22 cellular contexts compared by ENCODE assay signal in the genomic region with DNA sequence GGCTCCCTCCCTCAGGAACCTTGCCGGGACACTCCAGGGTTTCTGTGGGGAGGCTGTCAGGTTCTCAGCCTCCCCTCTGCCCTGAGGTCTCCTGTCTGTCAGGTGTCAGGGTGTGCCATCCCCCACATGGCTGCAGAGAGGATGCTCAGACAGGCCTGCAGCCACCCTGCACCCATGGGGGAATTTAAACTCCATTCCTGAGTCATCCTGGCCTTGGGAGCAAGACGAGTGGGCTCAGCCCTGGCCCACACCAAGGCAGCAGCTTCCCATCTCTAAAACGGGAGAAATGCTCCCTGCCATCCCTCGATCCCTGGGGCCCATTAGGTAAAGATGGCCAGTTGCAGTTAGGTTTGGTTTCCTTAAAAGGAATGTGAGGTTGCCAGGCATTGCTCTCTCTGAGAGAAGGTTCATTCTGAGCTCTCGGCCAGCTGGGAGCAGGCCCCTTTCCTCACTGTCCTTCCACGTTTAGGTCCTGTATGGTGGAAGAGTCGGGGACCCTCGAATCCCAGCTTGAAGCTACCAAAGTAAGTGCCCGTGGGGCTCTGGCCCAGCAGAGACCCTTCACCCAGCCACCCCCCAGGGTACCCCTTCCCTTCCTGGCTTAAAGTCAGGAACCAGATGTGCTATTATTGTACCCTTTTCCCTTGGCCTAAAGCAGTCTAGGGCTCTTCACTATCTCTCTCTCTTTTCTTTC. TPM values are rescaled to one million over a fixed set of nuclear protein-coding genes. Genes with fewer than 3 reads are reported as not detected.
DNase-seq lines count a peak whose midpoint lies in the region; ATAC-seq, FAIRE-seq and TF ChIP-seq lines count a peak whose summit lies in the region.
"Had no signal": no experiment of that assay in that cellular context is flagged by ENCODE, and none has a peak within 500 bp of the region (broad histone marks: within the 10 kb centered on the region; RNA-seq: fewer than 3 reads in every experiment).

No MANE protein-coding gene starts in this region.

- in situ Hi-C loops in Panc1 (cut with HindIII; ENCODE audit: low pct_unique_long_range_greater_than_20kb, low sequenced_read_pairs), result no loop called here

- POLR2A ChIA-PET in Panc1 (lab: Charles Lee), result no interaction called here

- H3K4me1 ChIP-seq in Panc1 (ENCODE audit: control insufficient read depth, insufficient read depth, low read length) (peaks cover 33% of the 10 kb centered on the region), kidney (ENCODE audit: control insufficient read depth in 1 of 2, insufficient read depth in 1 of 2, low read depth in 1 of 2, low read length in 2 of 2) (peaks cover 4 to 17% of the 10 kb centered on the region in 2 donors)

- no peaks in the 10 kb centered on the region for H3K4me1 Mint-ChIP-seq in stimulated activated naive B cell treated with anti-CD40 and anti-IgM and Interleukin-4, amounts not matched to agents 10 μg/mL and 1 μg/mL and 100 μg/mL, for 72 hours

- H3K9me3 Mint-ChIP-seq in stimulated activated naive B cell treated with anti-CD40 and anti-IgM and Interleukin-4, amounts not matched to agents 10 μg/mL and 1 μg/mL and 100 μg/mL, for 72 hours, result no peaks in the 10 kb centered on the region
- H3K9me3 Mint-ChIP-seq: CD4-positive, CD25-positive, alpha-beta regulatory T cell had no signal

- peak; percentile 16 for DNase-seq in left cardiac atrium
- no peak for DNase-seq in cardiac septum (ENCODE audit: low spot score)
- DNase-seq in Panc1 (ENCODE audit: low read depth, low spot score), result no peak
- peak; percentile 21 for DNase-seq in kidney
- no peak for DNase-seq in stimulated activated naive B cell treated with anti-CD40 and anti-IgM and Interleukin-4, amounts not matched to agents 10 μg/mL and 1 μg/mL and 100 μg/mL, for 72 hours
- no peak for DNase-seq in activated CD4-positive, alpha-beta T cell treated with anti-CD3 and anti-CD28 coated beads, Interleukin-2, amount 50 U/mL, for 48 hours
- no peak for DNase-seq in NOMO-1 treated with DMSO at 0.1 percent for 48 hours (lab: John Stamatoyannopoulos, UW; ENCODE audit: unreplicated experiment)
- DNase-seq: activated CD4-positive, alpha-beta T cell treated with anti-CD3 and anti-CD28 coated beads, Interleukin-2, amount 50 U/mL, for 1 hour; activated naive CD4-positive, alpha-beta T cell treated with Interleukin-2 at 50 U/mL for 16 hours; CD4-positive, CD25-positive, alpha-beta regulatory T cell; DMS153; KG1; MV-4-11; NCI-H187 treated with DMSO at 0.1 percent for 48 hours; occipital lobe; uterus had no signal

- H3K4me3 ChIP-seq in Panc1 (ENCODE audit: low read depth in 2 of 2, low read length in 2 of 2) (no peak overlapping the region), kidney (ENCODE audit: low read length in 2 of 2) (no peak overlapping the region)
- H3K4me3 ChIP-seq: coronary artery, GM12878, left lung, uterus had no signal

- H3K27ac ChIP-seq in Panc1 (ENCODE audit: low read length) (peak overlapping the region; percentile 63; the same call in 1 of the 2 replicates), kidney (ENCODE audit: low read depth in 2 of 2, low read length in 2 of 2) (no peak overlapping the region)
- H3K27ac ChIP-seq: left lung, uterus, VCaP had no signal

- no peaks in the 10 kb centered on the region for H3K9me3 ChIP-seq in Panc1 (ENCODE audit: control insufficient read depth, insufficient read depth, low read depth, low read length)
- no peaks in the 10 kb centered on the region for H3K9me3 ChIP-seq in kidney (ENCODE audit: control insufficient read depth in 1 of 2, low read length in 2 of 2)
- H3K9me3 ChIP-seq: left lung, uterus had no signal

- no peak for TF ChIP-seq CTCF in Panc1 (IDR thresholded peaks at IDR 0.05)
- no peak for TF ChIP-seq CTCF in kidney (IDR thresholded peaks at IDR 0.05; ENCODE audit: borderline replicate concordance, extremely low read depth, insufficient read depth)

- no peak overlapping the region for H3K9ac ChIP-seq in kidney (ENCODE audit: low read length in 2 of 2)

- H3K4me3 Mint-ChIP-seq in stimulated activated naive B cell treated with anti-CD40 and anti-IgM and Interleukin-4, amounts not matched to agents 10 μg/mL and 1 μg/mL and 100 μg/mL, for 72 hours, result no peak overlapping the region
- H3K4me3 Mint-ChIP-seq: CD4-positive, CD25-positive, alpha-beta regulatory T cell had no signal

- no peaks in the 10 kb centered on the region for H3K27me3 ChIP-seq in Panc1 (ENCODE audit: control insufficient read depth, insufficient read depth, low read length)
- H3K27me3 ChIP-seq: left lung, uterus had no signal

- peaks cover 51 to 67% of the 10 kb centered on the region in 2 donors for H3K36me3 Mint-ChIP-seq in stimulated activated naive B cell treated with anti-CD40 and anti-IgM and Interleukin-4, amounts not matched to agents 10 μg/mL and 1 μg/mL and 100 μg/mL, for 72 hours

- intact Hi-C loops in left cardiac atrium (cut with DNase I), result loop anchor here in 1 of 2 donors (10.0 kb wide), 1 partner anchor 55 kb away; a partner anchor contains a TSS
- intact Hi-C loops in cardiac septum (cut with DNase I), result no loop called here
- intact Hi-C loops in Panc1 (cut with micrococcal nuclease; ENCODE audit: unreplicated experiment), result no loop called here
- intact Hi-C loops in kidney (cut with DNase I), result no loop called here

- H3K36me3 ChIP-seq in Panc1 (ENCODE audit: control insufficient read depth, insufficient read depth, low read length) (peaks cover 8% of the 10 kb centered on the region; the same call in 1 of the 2 replicates), kidney (ENCODE audit: control insufficient read depth in 1 of 2, insufficient read depth in 2 of 2, low read length in 2 of 2) (peaks cover 51 to 86% of the 10 kb centered on the region in 2 donors)
- H3K36me3 ChIP-seq: uterus had no signal

- no peaks in the 10 kb centered on the region for H3K27me3 Mint-ChIP-seq in stimulated activated naive B cell treated with anti-CD40 and anti-IgM and Interleukin-4, amounts not matched to agents 10 μg/mL and 1 μg/mL and 100 μg/mL, for 72 hours
- H3K27me3 Mint-ChIP-seq: CD4-positive, CD25-positive, alpha-beta regulatory T cell had no signal

- peak overlapping the region; percentile 71 for H3K27ac Mint-ChIP-seq in stimulated activated naive B cell treated with anti-CD40 and anti-IgM and Interleukin-4, amounts not matched to agents 10 μg/mL and 1 μg/mL and 100 μg/mL, for 72 hours

- ATAC-seq in left cardiac atrium (no peak), Panc1 (no peak), GM19023 (IDR thresholded peaks at IDR 0.05; ENCODE audit: unreplicated experiment) (no peak)
- no peak for ATAC-seq in stimulated activated naive B cell treated with anti-CD40 and anti-IgM and Interleukin-4, amounts not matched to agents 10 μg/mL and 1 μg/mL and 100 μg/mL, for 72 hours (replicated peaks)
- ATAC-seq: GM12878, left lung had no signal

- no TSS peak for BruUV-seq in Panc1 (replicated peaks; lab: Mats Ljungman, UMichigan)

- CTCF ChIA-PET in Panc1 (lab: Charles Lee), result no interaction called here

- FAIRE-seq in kidney (lab: Jason Lieb, UNC), result no peak
- FAIRE-seq: GM12878, H1 had no signal

RNA-seq across cellular contexts. Expression of a gene that starts 26.6 kb away (rescaled TPM):
- total RNA-seq in left cardiac atrium (10 to 100 TPM; 12.8 to 20.3 TPM), cardiac septum (29.6 TPM), Panc1 (2021; ENCODE audit: unreplicated experiment) (78.1 TPM), kidney (76.6 TPM)
- 96.2 TPM for polyA plus RNA-seq in Panc1 (2012; ENCODE audit: insufficient read length)
- 98.6 TPM for polyA plus RNA-seq in kidney (ENCODE audit: insufficient read depth, low read depth, low replicate concordance)

RNA-seq across cellular contexts. Expression of a gene that starts 59.0 kb away (rescaled TPM):
- 100 to 1,000 TPM; 158 to 191 TPM for total RNA-seq in left cardiac atrium
- total RNA-seq in cardiac septum, result 212 TPM
- 422 TPM for total RNA-seq in Panc1 (2021; ENCODE audit: unreplicated experiment)
- 224 TPM for polyA plus RNA-seq in Panc1 (2012; ENCODE audit: insufficient read length)
- total RNA-seq in kidney, result 247 TPM
- 127 TPM for polyA plus RNA-seq in kidney (ENCODE audit: insufficient read depth, low read depth, low replicate concordance)

Comparison
In these comparisons a context has a peak if more than half of its experiments do, and no peak if none do; other contexts are left out.
1. DNase-seq: peak in left cardiac atrium (single experiment) and kidney (single experiment); none in cardiac septum (single experiment), Panc1 (single experiment), stimulated activated naive B cell treated with anti-CD40 and anti-IgM and Interleukin-4, amounts not matched to agents 10 μg/mL and 1 μg/mL and 100 μg/mL, for 72 hours (single experiment), activated CD4-positive, alpha-beta T cell treated with anti-CD3 and anti-CD28 coated beads, Interleukin-2, amount 50 U/mL, for 48 hours (0 of 2) and NOMO-1 treated with DMSO at 0.1 percent for 48 hours (single experiment).